Comparison of ENCODE assay signal across 1 cellular context in the genomic region with DNA sequence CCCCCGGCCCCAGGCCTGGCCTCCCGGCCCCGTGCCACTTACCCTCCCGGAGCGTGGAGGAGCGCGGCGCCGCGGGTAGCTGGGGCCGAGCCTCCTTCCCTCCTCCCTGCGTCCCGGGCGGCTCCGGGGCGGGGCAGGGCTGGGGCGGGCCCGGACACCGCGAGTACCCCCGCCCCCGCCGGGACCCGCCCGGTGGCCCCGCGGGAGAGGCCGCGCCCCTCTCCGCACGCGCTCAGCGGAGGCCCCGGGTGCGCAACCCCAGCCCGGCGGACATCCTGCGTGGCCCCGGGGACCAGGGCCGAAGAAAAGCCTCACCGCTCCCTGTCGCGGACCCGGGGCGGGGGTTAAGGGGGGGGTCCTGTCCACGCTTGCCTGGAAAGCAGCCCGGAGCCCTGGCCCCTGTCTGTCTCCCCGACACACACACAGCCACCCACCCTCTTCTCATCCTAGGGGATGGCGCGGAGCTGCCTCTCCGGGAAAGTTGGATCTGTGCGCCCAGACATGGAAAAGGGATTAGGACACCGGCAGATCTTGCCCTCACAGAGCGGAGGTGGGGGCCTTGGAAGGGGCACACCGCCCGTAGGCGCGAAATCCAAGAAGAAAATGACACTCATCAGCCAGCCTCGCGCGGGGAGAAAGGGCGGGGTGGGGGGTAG.
A peak's percentile ranks its signal among the peaks of the same experiment; 100 is the strongest.
TF ChIP-seq lines count a peak whose summit lies in the region.

A gene with protein sequence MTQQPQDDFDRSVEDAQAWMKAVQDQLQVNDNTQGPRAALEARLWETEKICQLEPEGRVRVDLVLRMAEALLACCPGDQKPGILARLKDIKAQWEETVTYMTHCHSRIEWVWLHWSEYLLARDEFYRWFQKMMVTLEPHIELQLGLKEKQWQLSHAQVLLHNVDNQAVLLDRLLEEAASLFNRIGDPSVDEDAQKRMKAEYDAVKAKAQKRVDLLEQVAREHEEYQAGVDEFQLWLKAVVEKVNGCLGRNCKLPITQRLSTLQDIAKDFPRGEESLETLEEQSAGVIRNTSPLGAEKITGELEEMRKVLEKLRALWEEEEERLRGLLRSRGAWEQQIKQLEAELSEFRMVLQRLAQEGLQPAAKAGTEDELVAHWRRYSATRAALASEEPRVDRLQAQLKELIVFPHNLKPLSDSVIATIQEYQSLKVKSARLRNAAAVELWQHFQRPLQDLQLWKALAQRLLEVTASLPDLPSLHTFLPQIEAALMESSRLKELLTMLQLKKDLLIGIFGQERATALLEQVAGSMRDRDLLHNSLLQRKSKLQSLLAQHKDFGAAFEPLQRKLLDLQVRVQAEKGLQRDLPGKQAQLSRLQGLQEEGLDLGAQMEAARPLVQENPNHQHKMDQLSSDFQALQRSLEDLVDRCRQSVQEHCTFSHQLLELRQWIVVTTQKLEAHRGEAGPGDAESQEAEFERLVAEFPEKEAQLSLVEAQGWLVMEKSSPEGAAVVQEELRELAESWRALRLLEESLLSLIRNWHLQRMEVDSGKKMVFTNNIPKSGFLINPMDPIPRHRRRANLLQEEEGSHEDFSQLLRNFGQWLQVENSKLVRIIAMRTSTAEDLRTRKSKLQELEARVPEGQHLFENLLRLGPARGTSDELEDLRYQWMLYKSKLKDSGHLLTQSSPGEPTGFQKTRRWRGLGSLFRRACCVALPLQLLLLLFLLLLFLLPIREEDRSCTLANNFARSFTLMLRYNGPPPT (minus strand): TSS at position 97 of the 656 bp plus-strand sequence. CDS start 40,829 bp downstream, outside the sequence.

TF ChIP-seq in H1, 55 proteins besides CTCF, POLR2A, EP300 and RAD21:
- TF ChIP-seq EZH2 (IDR thresholded peaks at IDR 0.05; ENCODE audit: low read depth, low read length, severe bottlenecking) (peak; percentile 47), CEBPB (IDR thresholded peaks at IDR 0.05; ENCODE audit: low read depth, low read length) (no peak), RBBP5 (IDR thresholded peaks at IDR 0.05; ENCODE audit: borderline replicate concordance, low read depth, low read length) (no peak), CREB1 (IDR thresholded peaks at IDR 0.05) (no peak), NRF1 (IDR thresholded peaks at IDR 0.05; ENCODE audit: low read depth, low read length) (no peak), CHD2 (IDR thresholded peaks at IDR 0.05; ENCODE audit: low read length) (no peak), RFX5 (IDR thresholded peaks at IDR 0.05; ENCODE audit: borderline replicate concordance, low read depth, low read length) (no peak), TAF1 (IDR thresholded peaks at IDR 0.05; ENCODE audit: low read depth, low read length) (no peak)
